In the genomic region with DNA sequence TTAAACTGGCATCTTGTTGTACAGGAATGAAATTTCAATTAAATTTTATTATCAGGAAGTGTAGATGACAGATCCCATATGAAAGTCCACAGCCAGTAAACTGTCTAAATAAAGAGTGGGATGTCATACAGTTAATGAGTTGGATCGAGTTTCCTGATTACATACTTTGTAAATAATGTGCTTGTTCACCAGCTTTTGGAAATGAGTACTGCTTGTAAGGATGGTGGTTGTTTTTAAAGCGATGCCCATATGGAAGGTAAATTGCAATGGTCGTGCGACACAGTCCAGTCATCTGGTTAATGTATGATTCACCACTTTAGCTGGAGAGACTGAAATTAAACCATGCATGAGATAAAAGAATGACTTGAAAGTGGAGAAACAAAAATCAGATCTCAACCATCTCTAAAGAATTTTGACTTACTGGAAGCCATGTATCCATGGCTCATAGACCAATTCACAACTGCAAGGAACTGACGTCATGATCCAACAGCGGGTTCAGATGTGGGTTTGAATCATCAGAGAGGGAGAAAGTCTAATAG, we compare ENCODE assay signal across 12 cellular contexts. TPM values are rescaled to one million over a fixed set of nuclear protein-coding genes. Genes with fewer than 3 reads are reported as not detected.
DNase-seq lines count a peak whose midpoint lies in the region; ATAC-seq and TF ChIP-seq lines count a peak whose summit lies in the region.
"Had no signal": no experiment of that assay in that cellular context is flagged by ENCODE, and none has a peak within 500 bp of the region (broad histone marks: within the 10 kb centered on the region; RNA-seq: fewer than 3 reads in every experiment).

No MANE protein-coding gene starts in this region.

- no peak for TF ChIP-seq POLR2A in erythroblast (IDR thresholded peaks at IDR 0.05; ENCODE audit: low read length)
- no peak for TF ChIP-seq POLR2A in vagina (IDR thresholded peaks at IDR 0.05)

- no peaks in the 10 kb centered on the region for H3K27me3 ChIP-seq in MG63
- no peaks in the 10 kb centered on the region for H3K27me3 ChIP-seq in vagina
- H3K27me3 ChIP-seq: brain microvascular endothelial cell had no signal

- no peaks in the 10 kb centered on the region for H3K4me1 ChIP-seq in vagina
- H3K4me1 ChIP-seq: left ventricle myocardium inferior had no signal

- DNase-seq in NCI-H2029 (lab: John Stamatoyannopoulos, UW) (peak; percentile 8), NCI-H2029 treated with DMSO at 0.1 percent for 48 hours (lab: John Stamatoyannopoulos, UW) (no peak), MG63 (peak; percentile 73), epidermal melanocyte (ENCODE audit: insufficient read length, low spot score) (peak; percentile 58), retinal pigment epithelial cell (ENCODE audit: low read depth) (peak; percentile 7), erythroblast (lab: John Stamatoyannopoulos, UW) (no peak), vagina (ENCODE audit: extremely low spot score in 2 of 2) (no peak)
- DNase-seq: activated CD8-positive, alpha-beta memory T cell treated with anti-CD3 and anti-CD28 coated beads, Interleukin-2, amount 50 U/mL, for 48 hours; brain microvascular endothelial cell; GDM1; left ventricle myocardium inferior had no signal

- H3K4me3 ChIP-seq in MG63: no peak overlapping the region
- H3K4me3 ChIP-seq in retinal pigment epithelial cell (ENCODE audit: low read length): no peak overlapping the region
- no peak overlapping the region for H3K4me3 ChIP-seq in vagina
- H3K4me3 ChIP-seq: left ventricle myocardium inferior had no signal

- H3K9me3 ChIP-seq in MG63 (no peaks in the 10 kb centered on the region), vagina (no peaks in the 10 kb centered on the region)
- H3K9me3 ChIP-seq: left ventricle myocardium inferior had no signal

- TF ChIP-seq CTCF in retinal pigment epithelial cell (conservative IDR thresholded peaks at IDR 0.05; ENCODE audit: low read depth, low read length) (no peak), vagina (IDR thresholded peaks at IDR 0.05) (no peak)

- H3K36me3 ChIP-seq in MG63 (no peaks in the 10 kb centered on the region), vagina (no peaks in the 10 kb centered on the region)
- H3K36me3 ChIP-seq: brain microvascular endothelial cell, left ventricle myocardium inferior had no signal

- H3K27ac ChIP-seq in vagina: no peak overlapping the region
- H3K27ac ChIP-seq: brain microvascular endothelial cell, left ventricle myocardium inferior had no signal

- intact Hi-C loops in vagina (cut with DNase I): no loop called here

- no peak for ATAC-seq in HG03175 (IDR thresholded peaks at IDR 0.05; ENCODE audit: unreplicated experiment)

RNA-seq across cellular contexts. Expression of a gene that starts 48.8 kb away (rescaled TPM):
- 1.9 and 3.2 TPM in 2 replicates for total RNA-seq in MG63 (2014; rRNA removed; shearing (Covaris generic); ENCODE audit: low replicate concordance)
- total RNA-seq in vagina: 2.2 TPM

Comparison
In these comparisons a context has a peak if more than half of its experiments do, and no peak if none do; other contexts are left out.
1. DNase-seq: peak in NCI-H2029 (single experiment), MG63 (single experiment), epidermal melanocyte (single experiment) and retinal pigment epithelial cell (single experiment); none in NCI-H2029 treated with DMSO at 0.1 percent for 48 hours (single experiment), erythroblast (0 of 2) and vagina (0 of 2).